Comparison of ENCODE assay signal across 16 cellular contexts in the genomic region with DNA sequence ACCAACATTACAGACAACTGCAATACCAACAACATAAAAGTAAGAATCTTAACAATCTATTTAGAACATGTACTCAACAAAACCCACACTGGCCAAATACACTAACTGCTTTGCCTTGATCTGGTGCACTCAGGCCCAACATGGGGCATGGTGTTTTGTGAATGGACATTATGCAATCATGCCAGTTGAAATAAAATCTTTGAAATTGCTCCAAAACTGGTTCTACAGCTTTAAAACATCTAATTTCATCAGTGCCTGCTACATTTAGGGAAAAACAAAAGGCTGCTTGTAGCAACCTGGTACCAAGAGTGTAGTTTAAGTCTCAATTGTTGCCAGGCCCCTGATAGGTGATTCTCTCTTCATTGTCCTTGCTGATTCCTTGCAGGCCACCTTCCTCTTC. TPM values are rescaled to one million over a fixed set of nuclear protein-coding genes. Genes with fewer than 3 reads are reported as not detected.
DNase-seq lines count a peak whose midpoint lies in the region; TF ChIP-seq lines count a peak whose summit lies in the region.
"Had no signal": no experiment of that assay in that cellular context is flagged by ENCODE, and none has a peak within 500 bp of the region (broad histone marks: within the 10 kb centered on the region; RNA-seq: fewer than 3 reads in every experiment).

No MANE protein-coding gene starts in this region.

- H3K4me3 ChIP-seq in ACC112 (ENCODE audit: low read depth, low read length) (no peak overlapping the region), PC-9 (no peak overlapping the region)
- H3K4me3 ChIP-seq: SJSA1 had no signal

- DNase-seq in Calu3: no peak
- DNase-seq in PC-9: peak in 1 of 2 experiments; percentile 47
- DNase-seq in mesothelial cell of epicardium (ENCODE audit: low spot score in 2 of 2, unreplicated experiment in 2 of 2): no peak
- no peak for DNase-seq in NCI-H2171 treated with DMSO at 0.1 percent for 48 hours (lab: John Stamatoyannopoulos, UW)
- DNase-seq in GM19240 (ENCODE audit: insufficient read length, low spot score): no peak
- no peak for DNase-seq in immature natural killer cell
- DNase-seq: CD4-positive, alpha-beta T cell; DMS79 treated with DMSO at 0.1 percent for 48 hours; NCI-H1436 treated with DMSO at 0.1 percent for 48 hours; NCI-H2081 treated with DMSO at 0.1 percent for 48 hours; NCI-H345; NCI-H526 treated with DMSO at 0.1 percent for 48 hours; SW 1271 had no signal

- H3K36me3 Mint-ChIP-seq in Calu3 (ENCODE audit: insufficient read depth, unreplicated experiment) (peaks cover 20% of the 10 kb centered on the region), mesothelial cell of epicardium (no peaks in the 10 kb centered on the region), immature natural killer cell (peaks cover 0 to 3% (median 0%) of the 10 kb centered on the region in 3 donors)

- H2AFZ ChIP-seq in ACC112 (ENCODE audit: low read length, unreplicated experiment) (peak overlapping the region; percentile 28), PC-9 (no peak overlapping the region)

- TF ChIP-seq CTCF in Calu3 (IDR thresholded peaks at IDR 0.05; ENCODE audit: unreplicated experiment): no peak
- no peak for TF ChIP-seq CTCF in PC-9 (conservative IDR thresholded peaks at IDR 0.05)
- no peak for TF ChIP-seq CTCF in mesothelial cell of epicardium (IDR thresholded peaks at IDR 0.05; ENCODE audit: unreplicated experiment)

- POLR2A ChIA-PET in PC-9 (lab: Charles Lee; ENCODE audit: unreplicated experiment): interaction anchor here (0.7 kb wide), 1 partner anchor 11 kb away, joined by 4 read pairs; no protein-coding TSS in a partner anchor

- BruUV-seq in Calu3 (replicated peaks; lab: Mats Ljungman, UMichigan) (no TSS peak), PC-9 (replicated peaks; lab: Mats Ljungman, UMichigan) (no TSS peak)

- H4K20me1 ChIP-seq in PC-9 (ENCODE audit: insufficient read depth): no peaks in the 10 kb centered on the region

- no peaks in the 10 kb centered on the region for H3K9me2 ChIP-seq in PC-9 (ENCODE audit: insufficient read depth)

- H3K27ac ChIP-seq in ACC112 (ENCODE audit: low read depth, low read length): no peak overlapping the region
- H3K27ac ChIP-seq in PC-9: 0 out of 2 replicates have a peak overlapping the region, but pooled peaks have one; percentile 9
- H3K27ac ChIP-seq: SJSA1 had no signal

- H3K36me3 ChIP-seq in ACC112 (ENCODE audit: insufficient read depth, low read length) (no peaks in the 10 kb centered on the region), PC-9 (ENCODE audit: low read depth) (no peaks in the 10 kb centered on the region)

- H3K27ac Mint-ChIP-seq in Calu3 (ENCODE audit: unreplicated experiment) (peak overlapping the region; percentile 21), mesothelial cell of epicardium (peak overlapping the region; percentile 5), immature natural killer cell (no peak overlapping the region)
- H3K27ac Mint-ChIP-seq: CD4-positive, alpha-beta T cell had no signal

- H3K27me3 Mint-ChIP-seq in Calu3 (ENCODE audit: unreplicated experiment): no peaks in the 10 kb centered on the region
- no peaks in the 10 kb centered on the region for H3K27me3 Mint-ChIP-seq in mesothelial cell of epicardium (ENCODE audit: low read depth)
- H3K27me3 Mint-ChIP-seq in immature natural killer cell (ENCODE audit: low read depth in 3 of 3): peaks cover 5 to 17% (median 9%) of the 10 kb centered on the region in 3 donors
- H3K27me3 Mint-ChIP-seq: CD4-positive, alpha-beta T cell had no signal

- H3K4me1 ChIP-seq in ACC112 (ENCODE audit: control insufficient read depth, insufficient read depth, low read length, unreplicated experiment) (peaks cover 8% of the 10 kb centered on the region), PC-9 (replicated peaks; ENCODE audit: insufficient read depth) (peaks cover 23% of the 10 kb centered on the region)

- peaks cover 6% of the 10 kb centered on the region for H3F3A ChIP-seq in PC-9 (ENCODE audit: insufficient read depth, low read depth)

- no peaks in the 10 kb centered on the region for H3K9me3 ChIP-seq in PC-9 (ENCODE audit: insufficient read depth, low read depth)
- H3K9me3 ChIP-seq: SJSA1 had no signal

- intact Hi-C loops in Calu3 (cut with micrococcal nuclease; ENCODE audit: unreplicated experiment): no loop called here
- intact Hi-C loops in PC-9 (cut with micrococcal nuclease; ENCODE audit: unreplicated experiment): no loop called here

- H3K27me3 ChIP-seq in ACC112 (ENCODE audit: insufficient read depth, low read length): no peaks in the 10 kb centered on the region
- H3K27me3 ChIP-seq in PC-9 (ENCODE audit: insufficient read depth, low read depth): no peaks in the 10 kb centered on the region
- H3K27me3 ChIP-seq: SJSA1 had no signal

- peaks cover 18% of the 10 kb centered on the region for H3K4me1 Mint-ChIP-seq in Calu3 (ENCODE audit: low read depth, unreplicated experiment)
- peaks cover 16% of the 10 kb centered on the region for H3K4me1 Mint-ChIP-seq in mesothelial cell of epicardium
- H3K4me1 Mint-ChIP-seq in immature natural killer cell: peaks cover 45 to 61% of the 10 kb centered on the region in 2 donors

- CTCF ChIA-PET in Calu3 (lab: Charles Lee): interaction anchor here (0.6 kb wide), 1 partner anchor 24 kb away, joined by 4 read pairs; no protein-coding TSS in a partner anchor
- CTCF ChIA-PET in PC-9 (lab: Charles Lee): no interaction called here

- no peaks in the 10 kb centered on the region for H3K9me3 Mint-ChIP-seq in Calu3 (ENCODE audit: low read depth, unreplicated experiment)
- H3K9me3 Mint-ChIP-seq in mesothelial cell of epicardium: no peaks in the 10 kb centered on the region
- no peaks in the 10 kb centered on the region for H3K9me3 Mint-ChIP-seq in immature natural killer cell
- H3K9me3 Mint-ChIP-seq: CD4-positive, alpha-beta T cell; T-helper 2 cell treated with Interferon-gamma antibody and Interleukin-4, amounts not matched to agents 5 μg/mL and 100 μg/mL, for 36 hours had no signal

- H3K79me2 ChIP-seq in ACC112 (ENCODE audit: control insufficient read depth, insufficient read depth, low read length, unreplicated experiment) (peaks cover 16% of the 10 kb centered on the region), PC-9 (ENCODE audit: low read depth) (peaks cover 15% of the 10 kb centered on the region)

- H3K4me3 Mint-ChIP-seq in Calu3 (ENCODE audit: low read depth, unreplicated experiment) (no peak overlapping the region), mesothelial cell of epicardium (no peak overlapping the region), immature natural killer cell (no peak overlapping the region)

- H3K4me2 ChIP-seq in PC-9: 0 out of 2 replicates have a peak overlapping the region, but pooled peaks have one; percentile 7

RNA-seq across cellular contexts. Expression of gene CTR9, which starts 3.3 kb away (rescaled TPM):
- total RNA-seq in Calu3 (2022): 31.4 and 34.0 TPM in 2 replicates
- 11.1 and 19.7 TPM in 2 replicates for total RNA-seq in PC-9 (2021)
- total RNA-seq in mesothelial cell of epicardium: 33.2 to 38.3 TPM (median 34.5 TPM) in 3 replicates
- 10 to 100 TPM; 32.6 to 68.0 (median 43.2) TPM for polyA plus RNA-seq in immature natural killer cell

RNA-seq across cellular contexts. Expression of gene IRAG1, which starts 54.2 kb away (rescaled TPM):
- not detected in 2 replicates for total RNA-seq in Calu3 (2022)
- 0.65 and 1.3 TPM in 2 replicates for total RNA-seq in PC-9 (2021)
- 13.1 to 13.8 TPM (median 13.6 TPM) in 3 replicates for total RNA-seq in mesothelial cell of epicardium
- under 1 TPM in 1 of 3 donors, not detected in 2; 0.41 TPM for polyA plus RNA-seq in immature natural killer cell
- total RNA-seq: CD4-positive, alpha-beta T cell had no signal

Comparison
In these comparisons a context has a peak if more than half of its experiments do, and no peak if none do; other contexts are left out.
1. H3K27ac Mint-ChIP-seq: peak in Calu3 (single experiment) and mesothelial cell of epicardium (single experiment); none in immature natural killer cell (0 of 6).